In genomic region chr3:110413807-110414748, GRCh38 we compare ENCODE assay signal across 12 cellular contexts.
DNase-seq lines count a peak whose midpoint lies in the region; ATAC-seq and TF ChIP-seq lines count a peak whose summit lies in the region.
"Had no signal": no experiment of that assay in that cellular context is flagged by ENCODE, and none has a peak within 500 bp of the region (broad histone marks: within the 10 kb centered on the region; RNA-seq: fewer than 3 reads in every experiment).

No MANE protein-coding gene starts in this region.

- no peaks in the 10 kb centered on the region for H3K27me3 ChIP-seq in right lobe of liver
- H3K27me3 ChIP-seq: spleen had no signal

- no peak for TF ChIP-seq CTCF in choroid plexus epithelial cell (conservative IDR thresholded peaks at IDR 0.05; ENCODE audit: low read depth, low read length)
- TF ChIP-seq CTCF in right lobe of liver (IDR thresholded peaks at IDR 0.05) = no peak

- no peaks in the 10 kb centered on the region for H3K9me3 ChIP-seq in right lobe of liver
- H3K9me3 ChIP-seq: spleen had no signal

- no peak for TF ChIP-seq POLR2A in right lobe of liver (IDR thresholded peaks at IDR 0.05)

- ATAC-seq in right lobe of liver = peak; percentile 98 to 100 (median 100)
- no peak for ATAC-seq in GM19395 (IDR thresholded peaks at IDR 0.05; ENCODE audit: unreplicated experiment)
- ATAC-seq: stimulated activated effector memory CD8-positive, alpha-beta T cell treated with anti-CD3 and anti-CD28 coated beads, Interleukin-12 subunit alpha, Interleukin-12 subunit beta, amount 100 ng/mL, for 72 hours had no signal

- 33% methylated on average over 4 of the region's 4 CpGs for WGBS in right lobe of liver (ENCODE audit: insufficient coverage, low coverage, low lambda C conversion rate, missing lambda C conversion rate)

- DNase-seq in A172 (ENCODE audit: low spot score) (peak; percentile 81), HS-5 (ENCODE audit: low read depth) (peak; percentile 74), choroid plexus epithelial cell (ENCODE audit: low read depth) (peak; percentile 91), right lobe of liver (peak; percentile 19 to 73 (median 55)), posterior cingulate gyrus (no peak), NCI-H2081 (lab: John Stamatoyannopoulos, UW) (no peak)
- no peak for DNase-seq in stimulated activated CD4-positive, alpha-beta T cell treated with anti-CD3 and anti-CD28 coated beads, Interleukin-2, amount 100 ng/mL, for 24 hours
- DNase-seq: activated T-cell treated with anti-CD3 and anti-CD28 coated beads, Interleukin-2, amount 50 U/mL, for 24 hours; NCI-H82; spleen had no signal

- peaks cover 0 to 21% (median 8%) of the 10 kb centered on the region in 4 donors for H3K4me1 ChIP-seq in right lobe of liver
- H3K4me1 ChIP-seq: spleen had no signal

- no peaks in the 10 kb centered on the region for H3K36me3 ChIP-seq in right lobe of liver
- H3K36me3 ChIP-seq: spleen had no signal

- H3K27ac ChIP-seq in right lobe of liver = peak overlapping the region in 1 of 3 donors; percentile 26

- no peak overlapping the region for H3K4me3 ChIP-seq in choroid plexus epithelial cell (ENCODE audit: low read depth, low read length)
- H3K4me3 ChIP-seq in right lobe of liver = no peak overlapping the region
- H3K4me3 ChIP-seq: spleen had no signal

- intact Hi-C loops in right lobe of liver (cut with DNase I) = no loop called here
- intact Hi-C loops in posterior cingulate gyrus (cut with DNase I) = no loop called here

Comparison
In these comparisons a context has a peak if more than half of its experiments do, and no peak if none do; other contexts are left out.
1. DNase-seq: peak in A172 (single experiment), HS-5 (single experiment), choroid plexus epithelial cell (single experiment) and right lobe of liver (3 of 3); none in stimulated activated CD4-positive, alpha-beta T cell treated with anti-CD3 and anti-CD28 coated beads, Interleukin-2, amount 100 ng/mL, for 24 hours (0 of 2), posterior cingulate gyrus (0 of 10) and NCI-H2081 (0 of 2).